In genomic region chr7:122143376-122143750, GRCh38 we compare ENCODE assay signal across 8 cellular contexts. TPM values are rescaled to one million over a fixed set of nuclear protein-coding genes. Genes with fewer than 3 reads are reported as not detected.
DNase-seq lines count a peak whose midpoint lies in the region; ATAC-seq and TF ChIP-seq lines count a peak whose summit lies in the region.

No MANE protein-coding gene starts in this region.

- no peaks in the 10 kb centered on the region for H4K20me1 ChIP-seq in PC-9 (ENCODE audit: insufficient read depth)

- H2AFZ ChIP-seq in PC-9, result peak overlapping the region; percentile 96

- no peaks in the 10 kb centered on the region for H3K79me2 ChIP-seq in PC-9 (ENCODE audit: low read depth)

- H3K36me3 ChIP-seq in PC-9 (ENCODE audit: low read depth) (no peaks in the 10 kb centered on the region), left lung (no peaks in the 10 kb centered on the region), subcutaneous abdominal adipose tissue (ENCODE audit: control insufficient read depth in 5 of 5, insufficient read depth in 5 of 5, low read length in 5 of 5) (no peaks in the 10 kb centered on the region)

- intact Hi-C loops in PC-9 (cut with micrococcal nuclease; ENCODE audit: unreplicated experiment) (no loop called here), left lung (cut with DNase I) (no loop called here)

- TSS peak; percentile 62 for BruUV-seq in PC-9 (replicated peaks; lab: Mats Ljungman, UMichigan)

- ATAC-seq in left lung (peak; percentile 41), HG03442 (IDR thresholded peaks at IDR 0.05; ENCODE audit: unreplicated experiment) (no peak)

- H3K9me3 ChIP-seq in PC-9 (ENCODE audit: insufficient read depth, low read depth) (no peaks in the 10 kb centered on the region), left lung (no peaks in the 10 kb centered on the region), subcutaneous abdominal adipose tissue (ENCODE audit: control insufficient read depth in 5 of 5, low read length in 5 of 5) (no peaks in the 10 kb centered on the region)

- H3K4me3 ChIP-seq in PC-9 (peak overlapping the region; percentile 93), left lung (peak overlapping the region; percentile 58 to 82), subcutaneous abdominal adipose tissue (ENCODE audit: low read depth in 1 of 5, low read length in 5 of 5) (peak overlapping the region; percentile 82 to 97 (median 88))

- no peak for TF ChIP-seq CTCF in PC-9 (conservative IDR thresholded peaks at IDR 0.05)
- no peak for TF ChIP-seq CTCF in left lung (IDR thresholded peaks at IDR 0.05)

- peak; percentile 4 for DNase-seq in stimulated activated CD4-positive, alpha-beta T cell treated with anti-CD3 and anti-CD28 coated beads, Interleukin-4, amount 100 ng/mL, for 1 hour
- no peak for DNase-seq in stimulated activated CD4-positive, alpha-beta T cell treated with anti-CD3 and anti-CD28 coated beads, Interleukin-12 subunit alpha, Interleukin-12 subunit beta, amount 100 ng/mL, for 4 hours
- DNase-seq in PC-9 (no peak), left lung (peak in 1 of 2 donors; percentile 79), Kasumi-1 (lab: John Stamatoyannopoulos, UW) (no peak)

- POLR2A ChIA-PET in PC-9 (lab: Charles Lee; ENCODE audit: unreplicated experiment), result interaction anchor here (0.5 kb wide), 1 partner anchor 43 kb away, joined by 3 read pairs; no protein-coding TSS in a partner anchor

- H3K27ac ChIP-seq in PC-9, result no peak overlapping the region
- peak overlapping the region; percentile 86 for H3K27ac ChIP-seq in cingulate gyrus (ENCODE audit: low read depth, low read length)
- peak overlapping the region; percentile 90 to 93 for H3K27ac ChIP-seq in left lung
- peak overlapping the region; percentile 94 for H3K27ac ChIP-seq in subcutaneous abdominal adipose tissue (ENCODE audit: low read depth, low read length)

- no peaks in the 10 kb centered on the region for H3K27me3 ChIP-seq in PC-9 (ENCODE audit: insufficient read depth, low read depth)
- H3K27me3 ChIP-seq in left lung, result peaks cover 0 to 8% of the 10 kb centered on the region in 2 donors
- no peaks in the 10 kb centered on the region for H3K27me3 ChIP-seq in subcutaneous abdominal adipose tissue (ENCODE audit: control insufficient read depth in 5 of 5, insufficient read depth in 4 of 5, low read length in 5 of 5)

- H3F3A ChIP-seq in PC-9 (ENCODE audit: insufficient read depth, low read depth), result no peaks in the 10 kb centered on the region

- H3K9me2 ChIP-seq in PC-9 (ENCODE audit: insufficient read depth), result no peaks in the 10 kb centered on the region

- peak overlapping the region; percentile 59 to 97 (median 91) for H3K9ac ChIP-seq in subcutaneous abdominal adipose tissue (ENCODE audit: low read length in 5 of 5)

- peaks cover 11% of the 10 kb centered on the region; the same call in 1 of the 2 replicates for H3K4me1 ChIP-seq in PC-9 (replicated peaks; ENCODE audit: insufficient read depth)
- peaks cover 4 to 13% of the 10 kb centered on the region in 2 donors for H3K4me1 ChIP-seq in left lung
- peaks cover 0 to 20% (median 15%) of the 10 kb centered on the region in 5 donors for H3K4me1 ChIP-seq in subcutaneous abdominal adipose tissue (ENCODE audit: control insufficient read depth in 5 of 5, insufficient read depth in 5 of 5, low read length in 5 of 5)

- peak overlapping the region; percentile 87 for H3K4me2 ChIP-seq in PC-9

- CTCF ChIA-PET in PC-9 (lab: Charles Lee), result no interaction called here

RNA-seq across cellular contexts. Expression of gene AASS, which starts 0.7 kb away (rescaled TPM):
- total RNA-seq in PC-9 (2021), result 6.5 and 8.5 TPM in 2 replicates
- total RNA-seq in left lung, result 10 to 100 TPM; 27.4 to 33.1 TPM
